25 cellular contexts compared by ENCODE assay signal in genomic region chr13:112188298-112188610, GRCh38.
"Had no signal": no experiment of that assay in that cellular context is flagged by ENCODE, and none has a peak within 500 bp of the region (broad histone marks: within the 10 kb centered on the region; RNA-seq: fewer than 3 reads in every experiment).

No MANE protein-coding gene starts in this region.

- DNase-seq: heart right ventricle; islet precursor cell; left ventricle myocardium inferior; mesendoderm; midbrain; mucosa of descending colon; naive thymus-derived CD4-positive, alpha-beta T cell; ovary; retina; right cardiac atrium; small intestine; spleen; stimulated activated CD4-positive, alpha-beta T cell treated with anti-CD3 and anti-CD28 coated beads, Interleukin-4, amount 100 ng/mL, for 24 hours; stimulated activated naive CD4-positive, alpha-beta T cell treated with Interleukin-2 at 50 U/mL for 16 hours; stimulated activated naive CD8-positive, alpha-beta T cell treated with anti-CD3 and anti-CD28 coated beads, Interleukin-15, amount 100 ng/mL, for 72 hours; testis; thyroid gland; transverse colon had no signal

- H3K27ac Mint-ChIP-seq: naive thymus-derived CD4-positive, alpha-beta T cell; natural killer cell treated with Interleukin-12 subunit alpha and Interleukin-12 subunit beta and Interleukin-15 and Interleukin-18, amount 100 ng/mL, for 72 hours; stimulated activated effector memory CD8-positive, alpha-beta T cell treated with anti-CD3 and anti-CD28 coated beads, Interleukin-12 subunit alpha, Interleukin-12 subunit beta, amount 100 ng/mL, for 72 hours had no signal

- H3K27ac ChIP-seq: heart right ventricle, hepatocyte, left ventricle myocardium inferior, ovary, prostate gland, spleen, testis, thyroid gland, transverse colon, upper lobe of left lung had no signal

- ATAC-seq: heart right ventricle; mucosa of descending colon; naive thymus-derived CD4-positive, alpha-beta T cell; right cardiac atrium; sciatic nerve; stimulated activated effector memory CD8-positive, alpha-beta T cell treated with anti-CD3 and anti-CD28 coated beads, Interleukin-12 subunit alpha, Interleukin-12 subunit beta, amount 100 ng/mL, for 72 hours; stimulated activated naive CD8-positive, alpha-beta T cell treated with anti-CD3 and anti-CD28 coated beads, Interleukin-15, amount 100 ng/mL, for 72 hours had no signal

- H3K36me3 ChIP-seq: heart right ventricle, left ventricle myocardium inferior, ovary, prostate gland, spleen, thyroid gland, transverse colon, upper lobe of left lung had no signal

- H3K4me1 ChIP-seq: heart right ventricle, left ventricle myocardium inferior, prostate gland, spleen, testis, thyroid gland, transverse colon had no signal

- H3K27me3 Mint-ChIP-seq: stimulated activated naive CD8-positive, alpha-beta T cell treated with anti-CD3 and anti-CD28 coated beads, Interleukin-15, amount 100 ng/mL, for 72 hours had no signal

- H3K4me3 Mint-ChIP-seq: naive thymus-derived CD4-positive, alpha-beta T cell; natural killer cell treated with Interleukin-12 subunit alpha and Interleukin-12 subunit beta and Interleukin-15 and Interleukin-18, amount 100 ng/mL, for 72 hours; stimulated activated effector memory CD8-positive, alpha-beta T cell treated with anti-CD3 and anti-CD28 coated beads, Interleukin-12 subunit alpha, Interleukin-12 subunit beta, amount 100 ng/mL, for 72 hours; stimulated activated naive CD8-positive, alpha-beta T cell treated with anti-CD3 and anti-CD28 coated beads, Interleukin-15, amount 100 ng/mL, for 72 hours had no signal

- H3K4me3 ChIP-seq: heart right ventricle, hepatocyte, left ventricle myocardium inferior, lung, mucosa of descending colon, ovary, prostate gland, spleen, testis, thyroid gland, transverse colon, upper lobe of left lung had no signal

- H3K9me3 ChIP-seq: mucosa of descending colon, ovary, prostate gland, testis, thyroid gland, transverse colon, upper lobe of left lung had no signal

- H3K4me1 Mint-ChIP-seq: stimulated activated effector memory CD8-positive, alpha-beta T cell treated with anti-CD3 and anti-CD28 coated beads, Interleukin-12 subunit alpha, Interleukin-12 subunit beta, amount 100 ng/mL, for 72 hours; stimulated activated naive CD8-positive, alpha-beta T cell treated with anti-CD3 and anti-CD28 coated beads, Interleukin-15, amount 100 ng/mL, for 72 hours had no signal

- H3K9me3 Mint-ChIP-seq: natural killer cell treated with Interleukin-12 subunit alpha and Interleukin-12 subunit beta and Interleukin-15 and Interleukin-18, amount 100 ng/mL, for 72 hours had no signal

- H3K27me3 ChIP-seq: hepatocyte, ovary, testis, thyroid gland, transverse colon, upper lobe of left lung had no signal

- H3K36me3 Mint-ChIP-seq: naive thymus-derived CD4-positive, alpha-beta T cell; natural killer cell treated with Interleukin-12 subunit alpha and Interleukin-12 subunit beta and Interleukin-15 and Interleukin-18, amount 100 ng/mL, for 72 hours; stimulated activated effector memory CD8-positive, alpha-beta T cell treated with anti-CD3 and anti-CD28 coated beads, Interleukin-12 subunit alpha, Interleukin-12 subunit beta, amount 100 ng/mL, for 72 hours had no signal
